32 cellular contexts compared by ENCODE assay signal in the genomic region with DNA sequence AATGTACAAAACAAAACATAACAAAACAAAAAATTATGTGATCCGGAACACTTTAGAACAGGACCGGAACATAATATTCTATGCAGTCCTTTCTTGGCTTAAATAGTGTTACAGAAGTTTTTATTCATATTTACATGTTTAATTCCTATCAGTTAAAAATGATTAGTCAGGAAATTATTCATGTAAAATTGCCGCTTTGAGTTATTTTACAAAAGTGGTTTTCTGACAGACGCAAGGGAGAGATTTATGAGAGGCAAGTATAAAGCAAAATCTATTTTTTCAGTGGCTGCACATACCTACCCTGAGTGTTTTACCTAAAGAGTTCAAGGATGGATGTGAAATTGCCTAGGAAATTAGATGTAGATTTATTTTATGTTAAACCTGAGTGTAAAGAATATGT.
"Had no signal": no experiment of that assay in that cellular context is flagged by ENCODE, and none has a peak within 500 bp of the region (broad histone marks: within the 10 kb centered on the region; RNA-seq: fewer than 3 reads in every experiment).

No MANE protein-coding gene starts in this region.

- H3K4me1 ChIP-seq: parathyroid adenoma, psoas muscle, spleen, suprapubic skin, testis, transverse colon, upper lobe of right lung, uterus had no signal

- H3K4me3 ChIP-seq: ovary, psoas muscle, skin epidermis, smooth muscle cell, spleen, suprapubic skin, testis, tibial artery, transverse colon, upper lobe of right lung, uterus had no signal

- ATAC-seq: naive thymus-derived CD8-positive, alpha-beta T cell; natural killer cell treated with Interleukin-12 subunit alpha and Interleukin-12 subunit beta and Interleukin-15 and Interleukin-18, amount 100 ng/mL, for 72 hours; psoas muscle; right cardiac atrium; sciatic nerve; stimulated activated memory B cell treated with anti-CD40 and anti-IgM and Interleukin-4, amounts not matched to agents 10 μg/mL and 1 μg/mL and 100 μg/mL, for 72 hours; stimulated activated naive CD8-positive, alpha-beta T cell treated with anti-CD3 and anti-CD28 coated beads, Interleukin-15, amount 100 ng/mL, for 72 hours; stimulated activated naive CD8-positive, alpha-beta T cell treated with anti-CD3 and anti-CD28 coated beads, Interleukin-15, Interleukin-2, amounts not matched to agents 100 U/mL and 50 U/mL, for 24 hours; upper lobe of right lung had no signal

- H2AFZ ChIP-seq: parathyroid adenoma had no signal

- H3K36me3 ChIP-seq: ovary, spleen, suprapubic skin, tibial artery, transverse colon, upper lobe of right lung, uterus had no signal

- H3K9ac ChIP-seq: parathyroid adenoma had no signal

- H3K27ac Mint-ChIP-seq: naive thymus-derived CD8-positive, alpha-beta T cell; natural killer cell treated with Interleukin-12 subunit alpha and Interleukin-12 subunit beta and Interleukin-15 and Interleukin-18, amount 100 ng/mL, for 72 hours; nephron progenitor cell; progenitor cell of endocrine pancreas; stimulated activated memory B cell treated with anti-CD40 and anti-IgM and Interleukin-4, amounts not matched to agents 10 μg/mL and 1 μg/mL and 100 μg/mL, for 72 hours; stimulated activated naive CD8-positive, alpha-beta T cell treated with anti-CD3 and anti-CD28 coated beads, Interleukin-15, amount 100 ng/mL, for 72 hours; type B pancreatic cell had no signal

- H3K27ac ChIP-seq: ovary, parathyroid adenoma, psoas muscle, skin epidermis, spleen, suprapubic skin, testis, tibial artery, transverse colon, upper lobe of right lung, uterus had no signal

- H3K9me3 ChIP-seq: ovary, psoas muscle, spleen, suprapubic skin, testis, tibial artery, transverse colon, upper lobe of right lung, uterus had no signal

- DNase-seq: naive thymus-derived CD8-positive, alpha-beta T cell; nephron progenitor cell; occipital lobe; ovary; posterior cingulate gyrus; psoas muscle; right cardiac atrium; spleen; stimulated activated CD4-positive, alpha-beta T cell treated with anti-CD3 and anti-CD28 coated beads, Interleukin-12 subunit alpha, Interleukin-12 subunit beta, amount 100 ng/mL, for 4 hours; stimulated activated CD4-positive, alpha-beta T cell treated with anti-CD3 and anti-CD28 coated beads, Interleukin-1b, Interleukin-23, amount 100 ng/mL, for 48 hours; stimulated activated CD4-positive, alpha-beta T cell treated with anti-CD3 and anti-CD28 coated beads, Interleukin-4, amount 100 ng/mL, for 1 hour; stimulated activated CD4-positive, alpha-beta T cell treated with anti-CD3 and anti-CD28 coated beads, Interleukin-4, amount 100 ng/mL, for 4 hours; stimulated activated CD8-positive, alpha-beta memory T cell treated with anti-CD3 and anti-CD28 coated beads, Interleukin-4, amount 100 ng/mL, for 48 hours; stimulated activated naive CD4-positive, alpha-beta T cell; stimulated activated naive CD8-positive, alpha-beta T cell treated with anti-CD3 and anti-CD28 coated beads, Interleukin-15, amount 100 ng/mL, for 72 hours; stimulated activated naive CD8-positive, alpha-beta T cell treated with anti-CD3 and anti-CD28 coated beads, Interleukin-15, Interleukin-2, amounts not matched to agents 100 U/mL and 50 U/mL, for 24 hours; substantia nigra; testis; tibial artery; transverse colon; upper lobe of right lung; uterus had no signal

- H3K4me3 Mint-ChIP-seq: naive thymus-derived CD8-positive, alpha-beta T cell; natural killer cell treated with Interleukin-12 subunit alpha and Interleukin-12 subunit beta and Interleukin-15 and Interleukin-18, amount 100 ng/mL, for 72 hours; nephron progenitor cell; neural crest cell; stimulated activated memory B cell treated with anti-CD40 and anti-IgM and Interleukin-4, amounts not matched to agents 10 μg/mL and 1 μg/mL and 100 μg/mL, for 72 hours; stimulated activated naive CD8-positive, alpha-beta T cell treated with anti-CD3 and anti-CD28 coated beads, Interleukin-15, amount 100 ng/mL, for 72 hours; type B pancreatic cell had no signal

- H3K79me2 ChIP-seq: parathyroid adenoma had no signal

- H3K36me3 Mint-ChIP-seq: naive thymus-derived CD8-positive, alpha-beta T cell; natural killer cell treated with Interleukin-12 subunit alpha and Interleukin-12 subunit beta and Interleukin-15 and Interleukin-18, amount 100 ng/mL, for 72 hours; stimulated activated memory B cell treated with anti-CD40 and anti-IgM and Interleukin-4, amounts not matched to agents 10 μg/mL and 1 μg/mL and 100 μg/mL, for 72 hours; type B pancreatic cell had no signal

- H3K27me3 Mint-ChIP-seq: natural killer cell treated with Interleukin-12 subunit alpha and Interleukin-12 subunit beta and Interleukin-15 and Interleukin-18, amount 100 ng/mL, for 72 hours; progenitor cell of endocrine pancreas; stimulated activated memory B cell treated with anti-CD40 and anti-IgM and Interleukin-4, amounts not matched to agents 10 μg/mL and 1 μg/mL and 100 μg/mL, for 72 hours; stimulated activated naive CD8-positive, alpha-beta T cell treated with anti-CD3 and anti-CD28 coated beads, Interleukin-15, amount 100 ng/mL, for 72 hours; type B pancreatic cell had no signal

- H3K27me3 ChIP-seq: ovary, spleen, suprapubic skin, testis, tibial artery, transverse colon, upper lobe of right lung, uterus had no signal

- H3K4me2 ChIP-seq: smooth muscle cell had no signal

- H3K4me1 Mint-ChIP-seq: naive thymus-derived CD8-positive, alpha-beta T cell; nephron progenitor cell; neural crest cell; stimulated activated memory B cell treated with anti-CD40 and anti-IgM and Interleukin-4, amounts not matched to agents 10 μg/mL and 1 μg/mL and 100 μg/mL, for 72 hours; stimulated activated naive CD8-positive, alpha-beta T cell treated with anti-CD3 and anti-CD28 coated beads, Interleukin-15, amount 100 ng/mL, for 72 hours had no signal

- H3K9me3 Mint-ChIP-seq: naive thymus-derived CD8-positive, alpha-beta T cell; natural killer cell treated with Interleukin-12 subunit alpha and Interleukin-12 subunit beta and Interleukin-15 and Interleukin-18, amount 100 ng/mL, for 72 hours; neural crest cell; stimulated activated memory B cell treated with anti-CD40 and anti-IgM and Interleukin-4, amounts not matched to agents 10 μg/mL and 1 μg/mL and 100 μg/mL, for 72 hours; stimulated activated naive CD8-positive, alpha-beta T cell treated with anti-CD3 and anti-CD28 coated beads, Interleukin-15, amount 100 ng/mL, for 72 hours; type B pancreatic cell had no signal
